ENCODE assay signal across 1 cellular context in genomic region chr22:36138709-36139108, GRCh38. TPM values are rescaled to one million over a fixed set of nuclear protein-coding genes. Genes with fewer than 3 reads are reported as not detected.
"Had no signal": no experiment of that assay in that cellular context is flagged by ENCODE, and none has a peak within 500 bp of the region (broad histone marks: within the 10 kb centered on the region; RNA-seq: fewer than 3 reads in every experiment).

No MANE protein-coding gene starts in this region.

RNA-seq across cellular contexts. Expression of gene APOL3, which starts 21.8 kb away (rescaled TPM):
- total RNA-seq: neural crest cell had no signal
